Comparison of ENCODE assay signal across 23 cellular contexts in the genomic region with DNA sequence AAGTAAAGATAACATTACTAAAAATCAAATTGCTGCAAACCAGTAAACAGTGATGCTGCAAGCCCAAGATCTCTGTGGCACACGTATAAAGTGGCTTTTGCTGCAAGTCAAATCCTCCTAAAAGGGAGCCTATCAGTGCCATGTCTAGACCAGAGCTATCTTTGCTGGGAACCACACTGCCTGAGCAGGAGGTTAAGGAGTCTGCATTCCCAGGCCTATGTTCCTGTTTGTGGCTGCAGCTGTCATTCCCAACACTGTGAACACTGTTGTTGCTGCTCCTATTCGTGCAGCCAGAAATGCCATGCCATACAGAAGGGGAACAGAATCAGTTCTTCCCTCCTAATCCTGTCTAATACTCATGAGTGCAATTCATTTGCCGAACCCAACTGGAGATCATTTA.
DNase-seq lines count a peak whose midpoint lies in the region; ATAC-seq and TF ChIP-seq lines count a peak whose summit lies in the region.
"Had no signal": no experiment of that assay in that cellular context is flagged by ENCODE, and none has a peak within 500 bp of the region (broad histone marks: within the 10 kb centered on the region; RNA-seq: fewer than 3 reads in every experiment).

No MANE protein-coding gene starts in this region.

- H3K36me3 ChIP-seq in SK-N-SH (replicated peaks in 1 of 2; ENCODE audit: control insufficient read depth in 1 of 2, insufficient read depth in 2 of 2, low read length in 1 of 2) = peaks cover 0 to 3% of the 10 kb centered on the region in 2 experiments
- no peaks in the 10 kb centered on the region for H3K36me3 ChIP-seq in tibial nerve

- no peak overlapping the region for H3K4me2 ChIP-seq in SK-N-SH
- H3K4me2 ChIP-seq: PC-9 had no signal

- POLR2A ChIA-PET in SK-N-SH (lab: Yijun Ruan, JAX) = no interaction called here

- TF ChIP-seq EP300 in SK-N-SH (IDR thresholded peaks at IDR 0.05; ENCODE audit: borderline replicate concordance in 1 of 2, low read depth in 1 of 2, low read length in 1 of 2) (no peak), tibial nerve (IDR thresholded peaks at IDR 0.05) (no peak)

- WGBS in SK-N-SH (ENCODE audit: low lambda C conversion rate) = 26% methylated on average over 3 of the region's 3 CpGs
- WGBS in tibial nerve, 2 donors = 46 to 53% methylated on average over 3 of the region's 3 CpGs

- DNase-seq in SK-N-SH (no peak), astrocyte of the hippocampus (ENCODE audit: low read depth, low spot score) (peak; percentile 17), lung microvascular endothelial cell (ENCODE audit: low read depth in 2 of 2) (peak; percentile 14 to 31), tibial nerve (ENCODE audit: low spot score in 2 of 2) (no peak)
- DNase-seq: activated CD4-positive, alpha-beta T cell treated with anti-CD3 and anti-CD28 coated beads, Interleukin-2, amount 50 U/mL, for 1 hour; activated naive CD4-positive, alpha-beta T cell; anterior cingulate cortex; CD8-positive, alpha-beta T cell; DND-41; H7; hippocampal formation; left cardiac atrium; NCI-H2029 treated with DMSO at 0.1 percent for 48 hours; NCI-H526 treated with DMSO at 0.1 percent for 48 hours; occipital lobe; PC-9; right cardiac atrium; SW 1271 had no signal

- H3K27ac ChIP-seq in SK-N-SH (ENCODE audit: low read depth in 2 of 2, low read length in 1 of 2) = peak overlapping the region in 1 of 2 experiments; percentile 34; a peak in 2 of 4 replicates
- no peak overlapping the region for H3K27ac ChIP-seq in tibial nerve
- H3K27ac ChIP-seq: PC-9 had no signal

- H3K79me2 ChIP-seq in SK-N-SH (ENCODE audit: insufficient read depth) = no peaks in the 10 kb centered on the region

- no peaks in the 10 kb centered on the region for H3F3A ChIP-seq in SK-N-SH (replicated peaks; ENCODE audit: insufficient read depth)

- H3K27me3 ChIP-seq in SK-N-SH (ENCODE audit: insufficient read depth) = no peaks in the 10 kb centered on the region
- no peaks in the 10 kb centered on the region for H3K27me3 ChIP-seq in tibial nerve

- CTCF ChIA-PET in SK-N-SH (lab: Yijun Ruan, JAX) = no interaction called here

- no peaks in the 10 kb centered on the region for H4K20me1 ChIP-seq in SK-N-SH (ENCODE audit: insufficient read depth)

- H3K9me3 ChIP-seq in SK-N-SH (no peaks in the 10 kb centered on the region; the same call in 1 of the 2 replicates), tibial nerve (no peaks in the 10 kb centered on the region)

- no peak for TF ChIP-seq POLR2A in tibial nerve (IDR thresholded peaks at IDR 0.05)

- H2AFZ ChIP-seq in SK-N-SH (ENCODE audit: low read depth) = no peak overlapping the region
- H2AFZ ChIP-seq: PC-9 had no signal

- H3K9me2 ChIP-seq in SK-N-SH = no peaks in the 10 kb centered on the region

- ATAC-seq in SK-N-SH treated with all-trans-retinoic acid at 6 μM for 48 hours (peak; percentile 70), HG02642 (IDR thresholded peaks at IDR 0.05; ENCODE audit: poor library complexity, unreplicated experiment) (no peak), GM18502 (IDR thresholded peaks at IDR 0.05; ENCODE audit: poor library complexity, unreplicated experiment) (no peak), GM21786 (IDR thresholded peaks at IDR 0.05; ENCODE audit: unreplicated experiment) (no peak)
- ATAC-seq: CD8-positive, alpha-beta T cell; K562; left cardiac atrium; right cardiac atrium had no signal

- H3K4me1 ChIP-seq in SK-N-SH (ENCODE audit: control insufficient read depth in 1 of 2, insufficient read depth in 2 of 2, low read depth in 1 of 2, low read length in 1 of 2) = peaks cover 2 to 3% of the 10 kb centered on the region in 2 experiments; a peak in 2 of 4 replicates
- peaks cover 0 to 9% (median 3%) of the 10 kb centered on the region in 4 donors for H3K4me1 ChIP-seq in tibial nerve

- no peak overlapping the region for H3K9ac ChIP-seq in SK-N-SH

- no peak overlapping the region for H3K4me3 ChIP-seq in SK-N-SH (ENCODE audit: low read depth in 2 of 2, low read length in 1 of 2)
- no peak overlapping the region for H3K4me3 ChIP-seq in tibial nerve
- H3K4me3 ChIP-seq: K562, PC-9 had no signal

- no peak for TF ChIP-seq RAD21 in SK-N-SH (IDR thresholded peaks at IDR 0.05; ENCODE audit: low read length)

- TF ChIP-seq CTCF in SK-N-SH (IDR thresholded peaks at IDR 0.05) (no peak), tibial nerve (IDR thresholded peaks at IDR 0.05) (no peak)

TF ChIP-seq in SK-N-SH treated with all-trans-retinoic acid at 6 μM for 48 hours, 23 proteins besides CTCF, POLR2A, EP300 and RAD21 (continues in another document):
- TF ChIP-seq TCF4 (CRISPR knock-in tag; IDR thresholded peaks at IDR 0.05; ENCODE audit: borderline replicate concordance) = no peak
- no peak for TF ChIP-seq ISL1 (CRISPR knock-in tag; IDR thresholded peaks at IDR 0.05)
- no peak for TF ChIP-seq OSR1 (CRISPR knock-in tag; IDR thresholded peaks at IDR 0.05)
- TF ChIP-seq ARNTL (CRISPR knock-in tag; IDR thresholded peaks at IDR 0.05; ENCODE audit: borderline replicate concordance, low read depth) = no peak
- TF ChIP-seq, protein P1, sequence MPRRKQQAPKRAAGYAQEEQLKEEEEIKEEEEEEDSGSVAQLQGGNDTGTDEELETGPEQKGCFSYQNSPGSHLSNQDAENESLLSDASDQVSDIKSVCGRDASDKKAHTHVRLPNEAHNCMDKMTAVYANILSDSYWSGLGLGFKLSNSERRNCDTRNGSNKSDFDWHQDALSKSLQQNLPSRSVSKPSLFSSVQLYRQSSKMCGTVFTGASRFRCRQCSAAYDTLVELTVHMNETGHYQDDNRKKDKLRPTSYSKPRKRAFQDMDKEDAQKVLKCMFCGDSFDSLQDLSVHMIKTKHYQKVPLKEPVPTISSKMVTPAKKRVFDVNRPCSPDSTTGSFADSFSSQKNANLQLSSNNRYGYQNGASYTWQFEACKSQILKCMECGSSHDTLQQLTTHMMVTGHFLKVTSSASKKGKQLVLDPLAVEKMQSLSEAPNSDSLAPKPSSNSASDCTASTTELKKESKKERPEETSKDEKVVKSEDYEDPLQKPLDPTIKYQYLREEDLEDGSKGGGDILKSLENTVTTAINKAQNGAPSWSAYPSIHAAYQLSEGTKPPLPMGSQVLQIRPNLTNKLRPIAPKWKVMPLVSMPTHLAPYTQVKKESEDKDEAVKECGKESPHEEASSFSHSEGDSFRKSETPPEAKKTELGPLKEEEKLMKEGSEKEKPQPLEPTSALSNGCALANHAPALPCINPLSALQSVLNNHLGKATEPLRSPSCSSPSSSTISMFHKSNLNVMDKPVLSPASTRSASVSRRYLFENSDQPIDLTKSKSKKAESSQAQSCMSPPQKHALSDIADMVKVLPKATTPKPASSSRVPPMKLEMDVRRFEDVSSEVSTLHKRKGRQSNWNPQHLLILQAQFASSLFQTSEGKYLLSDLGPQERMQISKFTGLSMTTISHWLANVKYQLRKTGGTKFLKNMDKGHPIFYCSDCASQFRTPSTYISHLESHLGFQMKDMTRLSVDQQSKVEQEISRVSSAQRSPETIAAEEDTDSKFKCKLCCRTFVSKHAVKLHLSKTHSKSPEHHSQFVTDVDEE (CRISPR knock-in tag; IDR thresholded peaks at IDR 0.05) = no peak

TF ChIP-seq in SK-N-SH, 30 proteins besides CTCF, POLR2A, EP300 and RAD21 (continues in another document):
- TF ChIP-seq, protein P2, sequence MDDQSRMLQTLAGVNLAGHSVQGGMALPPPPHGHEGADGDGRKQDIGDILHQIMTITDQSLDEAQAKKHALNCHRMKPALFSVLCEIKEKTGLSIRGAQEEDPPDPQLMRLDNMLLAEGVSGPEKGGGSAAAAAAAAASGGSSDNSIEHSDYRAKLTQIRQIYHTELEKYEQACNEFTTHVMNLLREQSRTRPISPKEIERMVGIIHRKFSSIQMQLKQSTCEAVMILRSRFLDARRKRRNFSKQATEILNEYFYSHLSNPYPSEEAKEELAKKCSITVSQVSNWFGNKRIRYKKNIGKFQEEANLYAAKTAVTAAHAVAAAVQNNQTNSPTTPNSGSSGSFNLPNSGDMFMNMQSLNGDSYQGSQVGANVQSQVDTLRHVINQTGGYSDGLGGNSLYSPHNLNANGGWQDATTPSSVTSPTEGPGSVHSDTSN (IDR thresholded peaks at IDR 0.05) = no peak
- TF ChIP-seq GATA2 (CRISPR knock-in tag; IDR thresholded peaks at IDR 0.05) (no peak), YY1 (IDR thresholded peaks at IDR 0.05; ENCODE audit: low read depth) (no peak), FOXJ3 (CRISPR knock-in tag; IDR thresholded peaks at IDR 0.05) (no peak), CHD2 (IDR thresholded peaks at IDR 0.05; ENCODE audit: low read length, partially characterized antibody) (no peak), SMC3 (IDR thresholded peaks at IDR 0.05; ENCODE audit: low read depth, low read length) (no peak), JUND (IDR thresholded peaks at IDR 0.05) (no peak), ELF1 (IDR thresholded peaks at IDR 0.05) (no peak), RCOR1 (IDR thresholded peaks at IDR 0.05; ENCODE audit: low read length) (no peak), FOXM1 (IDR thresholded peaks at IDR 0.05; ENCODE audit: low read depth) (no peak), FOSL2 (IDR thresholded peaks at IDR 0.05; ENCODE audit: borderline replicate concordance, low read depth) (no peak), EZH2phosphoT487 (IDR thresholded peaks at IDR 0.05; ENCODE audit: borderline replicate concordance, low read depth) (no peak)
- TF ChIP-seq, protein P3, sequence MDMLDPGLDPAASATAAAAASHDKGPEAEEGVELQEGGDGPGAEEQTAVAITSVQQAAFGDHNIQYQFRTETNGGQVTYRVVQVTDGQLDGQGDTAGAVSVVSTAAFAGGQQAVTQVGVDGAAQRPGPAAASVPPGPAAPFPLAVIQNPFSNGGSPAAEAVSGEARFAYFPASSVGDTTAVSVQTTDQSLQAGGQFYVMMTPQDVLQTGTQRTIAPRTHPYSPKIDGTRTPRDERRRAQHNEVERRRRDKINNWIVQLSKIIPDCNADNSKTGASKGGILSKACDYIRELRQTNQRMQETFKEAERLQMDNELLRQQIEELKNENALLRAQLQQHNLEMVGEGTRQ (IDR thresholded peaks at IDR 0.05; ENCODE audit: borderline replicate concordance, low read depth, low read length) = no peak
- TF ChIP-seq, protein P4, sequence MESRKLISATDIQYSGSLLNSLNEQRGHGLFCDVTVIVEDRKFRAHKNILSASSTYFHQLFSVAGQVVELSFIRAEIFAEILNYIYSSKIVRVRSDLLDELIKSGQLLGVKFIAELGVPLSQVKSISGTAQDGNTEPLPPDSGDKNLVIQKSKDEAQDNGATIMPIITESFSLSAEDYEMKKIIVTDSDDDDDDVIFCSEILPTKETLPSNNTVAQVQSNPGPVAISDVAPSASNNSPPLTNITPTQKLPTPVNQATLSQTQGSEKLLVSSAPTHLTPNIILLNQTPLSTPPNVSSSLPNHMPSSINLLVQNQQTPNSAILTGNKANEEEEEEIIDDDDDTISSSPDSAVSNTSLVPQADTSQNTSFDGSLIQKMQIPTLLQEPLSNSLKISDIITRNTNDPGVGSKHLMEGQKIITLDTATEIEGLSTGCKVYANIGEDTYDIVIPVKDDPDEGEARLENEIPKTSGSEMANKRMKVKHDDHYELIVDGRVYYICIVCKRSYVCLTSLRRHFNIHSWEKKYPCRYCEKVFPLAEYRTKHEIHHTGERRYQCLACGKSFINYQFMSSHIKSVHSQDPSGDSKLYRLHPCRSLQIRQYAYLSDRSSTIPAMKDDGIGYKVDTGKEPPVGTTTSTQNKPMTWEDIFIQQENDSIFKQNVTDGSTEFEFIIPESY (IDR thresholded peaks at IDR 0.05; ENCODE audit: borderline replicate concordance, low read depth) = no peak

Comparison
In these comparisons a context has a peak if more than half of its experiments do, and no peak if none do; other contexts are left out.
1. DNase-seq: peak in astrocyte of the hippocampus (single experiment) and lung microvascular endothelial cell (2 of 2); none in SK-N-SH (single experiment) and tibial nerve (0 of 2).